1 cellular context compared by ENCODE assay signal in genomic region chr14:54568821-54569591, GRCh38.
TF ChIP-seq lines count a peak whose summit lies in the region.

No MANE protein-coding gene starts in this region.

TF ChIP-seq in GM12878, 131 proteins besides CTCF, POLR2A, EP300 and RAD21:
- TF ChIP-seq IRF5 (IDR thresholded peaks at IDR 0.05; ENCODE audit: borderline replicate concordance): no peak
- no peak for TF ChIP-seq ZBTB40 (IDR thresholded peaks at IDR 0.05; ENCODE audit: borderline replicate concordance)
- no peak for TF ChIP-seq NFYA (IDR thresholded peaks at IDR 0.05; ENCODE audit: borderline replicate concordance, low read depth, low read length)
TF ChIP-seq in GM12878: peak in this region for 0.
